Comparison of ENCODE assay signal across 8 cellular contexts in the genomic region with DNA sequence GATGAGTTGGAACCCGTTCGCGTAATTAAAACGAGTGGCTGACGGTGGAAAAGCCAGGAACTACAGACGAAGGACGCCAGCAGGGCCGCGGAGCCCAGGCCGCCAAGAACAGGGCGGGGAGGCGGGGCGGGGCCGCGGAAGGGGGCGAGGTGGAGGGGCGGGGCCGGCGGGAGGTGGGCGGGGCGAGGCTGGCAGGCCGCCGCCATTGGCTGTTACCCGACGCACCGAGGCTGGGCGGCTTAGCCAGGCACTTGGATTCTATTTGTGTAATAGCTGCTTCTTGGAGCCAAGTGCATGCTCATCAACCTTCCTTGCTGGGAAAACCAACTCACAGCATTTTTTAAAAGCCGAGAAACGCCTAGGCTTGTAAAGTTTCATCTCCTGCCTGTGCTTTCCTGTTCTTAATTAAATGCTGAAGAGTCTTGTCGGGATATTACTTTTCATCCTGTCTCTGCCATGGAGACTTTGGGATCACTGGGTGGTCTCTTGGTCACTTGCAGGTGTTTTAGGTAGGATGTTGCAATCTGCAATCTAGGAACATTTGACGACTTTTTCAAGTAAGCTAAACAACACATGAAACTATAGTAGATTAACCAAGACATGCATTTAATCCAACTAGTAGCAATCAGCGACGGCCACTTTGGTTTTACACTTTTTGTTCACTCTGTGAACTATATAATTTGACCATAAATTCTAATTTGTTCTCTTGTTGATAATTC.
DNase-seq lines count a peak whose midpoint lies in the region; ATAC-seq and TF ChIP-seq lines count a peak whose summit lies in the region.

No MANE protein-coding gene starts in this region.

- TF ChIP-seq CTCF in 22Rv1 (IDR thresholded peaks at IDR 0.05) (no peak), WI38 (IDR thresholded peaks at IDR 0.05; ENCODE audit: low read depth, low read length) (no peak), breast epithelium (IDR thresholded peaks at IDR 0.05) (no peak)

- H3K27ac ChIP-seq in 22Rv1 (peak overlapping the region; percentile 95), breast epithelium (peak overlapping the region; percentile 99), skin epidermis (peak overlapping the region; percentile 89 to 100 (median 99))

- TF ChIP-seq POLR2A in breast epithelium (IDR thresholded peaks at IDR 0.05), result no peak

- no peaks in the 10 kb centered on the region for H3K27me3 ChIP-seq in breast epithelium

- ATAC-seq in GM18858 (IDR thresholded peaks at IDR 0.05; ENCODE audit: unreplicated experiment), result peak; percentile 30
- peak; percentile 39 for ATAC-seq in HG03097 (IDR thresholded peaks at IDR 0.05; ENCODE audit: low FRiP score, unreplicated experiment)

- H3K36me3 ChIP-seq in breast epithelium, result no peaks in the 10 kb centered on the region

- peaks cover 0 to 8% of the 10 kb centered on the region in 2 donors for H3K4me1 ChIP-seq in breast epithelium

- peak; percentile 60 for DNase-seq in NCI-H2196 (lab: John Stamatoyannopoulos, UW; ENCODE audit: unreplicated experiment)
- peak; percentile 89 to 92 for DNase-seq in breast epithelium (ENCODE audit: low spot score in 2 of 2)
- peak; percentile 97 for DNase-seq in iPS-NIHi11 (ENCODE audit: low spot score)

- peaks cover 0 to 6% of the 10 kb centered on the region in 2 donors for H3K9me3 ChIP-seq in breast epithelium

- H3K4me3 ChIP-seq in WI38 (ENCODE audit: low read depth, low read length) (peak overlapping the region; percentile 65), breast epithelium (peak overlapping the region; percentile 83 to 94 (median 83)), skin epidermis (peak overlapping the region; percentile 55 to 93 (median 67))

- intact Hi-C loops in breast epithelium (cut with DNase I; ENCODE audit: low total_unique reads), result loop anchor here (10.0 kb wide), 1 partner anchor 247 kb away; a partner anchor contains a TSS

Comparison
In these comparisons a context has a peak if more than half of its experiments do, and no peak if none do; other contexts are left out.
1. Peak in every context shown above with its lines: DNase-seq, ATAC-seq, H3K4me3 ChIP-seq and H3K27ac ChIP-seq.